ENCODE assay signal across 2 cellular contexts in genomic region chr20:955656-956055, GRCh38.
TF ChIP-seq lines count a peak whose summit lies in the region.

No MANE protein-coding gene starts in this region.

TF ChIP-seq in HEK293, 187 proteins besides CTCF, POLR2A, EP300 and RAD21:
- TF ChIP-seq ATF2 (tag by site-specific recombination; IDR thresholded peaks at IDR 0.05; ENCODE audit: low read depth): peak; percentile 82
- peak; percentile 51; the same call in 1 of the 2 replicates for TF ChIP-seq ZNF513 (tag by site-specific recombination; IDR thresholded peaks at IDR 0.05)
- TF ChIP-seq ZNF404 (tag by site-specific recombination; IDR thresholded peaks at IDR 0.05): no peak

TF ChIP-seq in GM12878, 131 proteins besides CTCF, POLR2A, EP300 and RAD21 (continued from another document):
- TF ChIP-seq PRDM15 (CRISPR knock-in tag; IDR thresholded peaks at IDR 0.05) (no peak), E2F8 (IDR thresholded peaks at IDR 0.05; ENCODE audit: low read depth, partially characterized antibody) (no peak), ATF7 (IDR thresholded peaks at IDR 0.05; ENCODE audit: low read depth) (peak; percentile 84), ZZZ3 (IDR thresholded peaks at IDR 0.05; ENCODE audit: control insufficient read depth, insufficient read length, low read depth) (no peak)
